9 cellular contexts compared by ENCODE assay signal in the genomic region with DNA sequence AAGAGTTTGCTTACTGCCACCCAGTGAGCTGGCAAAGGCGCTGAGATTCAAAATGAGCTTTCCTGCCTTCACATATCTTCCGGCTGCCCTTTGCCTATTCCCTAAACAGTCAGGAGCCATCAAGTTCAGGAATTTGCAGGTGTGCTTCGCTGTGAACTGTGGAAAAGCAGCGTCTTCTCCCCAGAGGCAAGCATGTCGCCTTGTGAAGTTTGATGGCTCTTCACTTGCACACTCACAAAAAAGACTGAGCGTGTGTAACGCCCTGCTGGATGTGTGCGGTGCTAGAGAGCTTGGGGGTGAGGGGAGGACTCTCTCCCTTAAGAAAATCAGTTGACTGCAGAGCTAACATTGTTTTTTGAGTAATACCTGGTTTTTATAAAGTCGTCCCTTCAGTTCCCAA. TPM values are rescaled to one million over a fixed set of nuclear protein-coding genes. Genes with fewer than 3 reads are reported as not detected.
DNase-seq lines count a peak whose midpoint lies in the region; ATAC-seq and TF ChIP-seq lines count a peak whose summit lies in the region.
"Had no signal": no experiment of that assay in that cellular context is flagged by ENCODE, and none has a peak within 500 bp of the region (broad histone marks: within the 10 kb centered on the region; RNA-seq: fewer than 3 reads in every experiment).

No MANE protein-coding gene starts in this region.

- POLR2A ChIA-PET in activated CD4-positive, alpha-beta memory T cell treated with anti-CD3 and anti-CD28 coated beads for 36 hours (lab: Charles Lee) = interaction anchor here (1.6 kb wide), 1 partner anchor 33 kb away, joined by 4 read pairs; no protein-coding TSS in a partner anchor

- no peak for DNase-seq in activated T-cell treated with anti-CD3 and anti-CD28 coated beads, Interleukin-2, amount 50 U/mL, for 4 hours
- DNase-seq in activated T-cell treated with anti-CD3 and anti-CD28 coated beads for 4 hours = no peak
- DNase-seq in activated CD4-positive, alpha-beta memory T cell treated with anti-CD3 and anti-CD28 coated beads for 36 hours = no peak
- no peak for DNase-seq in kidney epithelial cell (ENCODE audit: low read depth)
- DNase-seq in stimulated activated naive CD8-positive, alpha-beta T cell treated with anti-CD3 and anti-CD28 coated beads, Interleukin-15, amount 100 ng/mL, for 72 hours = no peak
- no peak for DNase-seq in NCI-H128 (lab: John Stamatoyannopoulos, UW; ENCODE audit: unreplicated experiment)
- DNase-seq in NCI-H1092 (lab: John Stamatoyannopoulos, UW) = no peak
- no peak for DNase-seq in CD1c-positive myeloid dendritic cell (ENCODE audit: extremely low spot score)
- DNase-seq: NK-92 treated with Interleukin-12 subunit alpha and Interleukin-12 subunit beta, amount 100 ng/mL, for 24 hours had no signal

- H3K27ac Mint-ChIP-seq in activated CD4-positive, alpha-beta memory T cell treated with anti-CD3 and anti-CD28 coated beads for 36 hours = peak overlapping the region; percentile 77
- no peak overlapping the region for H3K27ac Mint-ChIP-seq in stimulated activated naive CD8-positive, alpha-beta T cell treated with anti-CD3 and anti-CD28 coated beads, Interleukin-15, amount 100 ng/mL, for 72 hours

- H3K4me3 Mint-ChIP-seq in activated T-cell treated with anti-CD3 and anti-CD28 coated beads, Interleukin-2, amount 50 U/mL, for 4 hours = peak overlapping the region; percentile 84
- H3K4me3 Mint-ChIP-seq in activated CD4-positive, alpha-beta memory T cell treated with anti-CD3 and anti-CD28 coated beads for 36 hours = peak overlapping the region; percentile 79
- H3K4me3 Mint-ChIP-seq in stimulated activated naive CD8-positive, alpha-beta T cell treated with anti-CD3 and anti-CD28 coated beads, Interleukin-15, amount 100 ng/mL, for 72 hours = peak overlapping the region; percentile 84 to 94

- no peak for TF ChIP-seq CTCF in kidney epithelial cell (IDR thresholded peaks at IDR 0.05; ENCODE audit: insufficient read depth, low read length, poor library complexity, severe bottlenecking)

- H3K36me3 Mint-ChIP-seq in activated T-cell treated with anti-CD3 and anti-CD28 coated beads, Interleukin-2, amount 50 U/mL, for 4 hours (ENCODE audit: insufficient read depth) = no peaks in the 10 kb centered on the region
- H3K36me3 Mint-ChIP-seq in activated CD4-positive, alpha-beta memory T cell treated with anti-CD3 and anti-CD28 coated beads for 36 hours = no peaks in the 10 kb centered on the region

- peaks cover 2% of the 10 kb centered on the region for H3K27me3 Mint-ChIP-seq in activated T-cell treated with anti-CD3 and anti-CD28 coated beads, Interleukin-2, amount 50 U/mL, for 4 hours (ENCODE audit: low read depth)
- peaks cover 7% of the 10 kb centered on the region for H3K27me3 Mint-ChIP-seq in activated CD4-positive, alpha-beta memory T cell treated with anti-CD3 and anti-CD28 coated beads for 36 hours
- no peaks in the 10 kb centered on the region for H3K27me3 Mint-ChIP-seq in stimulated activated naive CD8-positive, alpha-beta T cell treated with anti-CD3 and anti-CD28 coated beads, Interleukin-15, amount 100 ng/mL, for 72 hours

- no peaks in the 10 kb centered on the region for H3K36me3 ChIP-seq in kidney epithelial cell (ENCODE audit: control insufficient read depth, insufficient read depth, low read length)

- H3K9me3 Mint-ChIP-seq in activated T-cell treated with anti-CD3 and anti-CD28 coated beads, Interleukin-2, amount 50 U/mL, for 4 hours = no peaks in the 10 kb centered on the region
- no peaks in the 10 kb centered on the region for H3K9me3 Mint-ChIP-seq in activated CD4-positive, alpha-beta memory T cell treated with anti-CD3 and anti-CD28 coated beads for 36 hours
- no peaks in the 10 kb centered on the region for H3K9me3 Mint-ChIP-seq in stimulated activated naive CD8-positive, alpha-beta T cell treated with anti-CD3 and anti-CD28 coated beads, Interleukin-15, amount 100 ng/mL, for 72 hours

- ATAC-seq in activated T-cell treated with anti-CD3 and anti-CD28 coated beads, Interleukin-2, amount 50 U/mL, for 4 hours = no peak
- ATAC-seq in stimulated activated naive CD8-positive, alpha-beta T cell treated with anti-CD3 and anti-CD28 coated beads, Interleukin-15, amount 100 ng/mL, for 72 hours = no peak

- CTCF ChIA-PET in activated CD4-positive, alpha-beta memory T cell treated with anti-CD3 and anti-CD28 coated beads for 36 hours (lab: Charles Lee) = interaction anchor here (1.9 to 2.0 kb wide), 2 partner anchors 13 to 14 kb away, joined by 6 to 8 read pairs; no protein-coding TSS in a partner anchor

- H3K27me3 ChIP-seq in kidney epithelial cell (ENCODE audit: control insufficient read depth, insufficient read depth, low read length) = no peaks in the 10 kb centered on the region

- intact Hi-C loops in activated CD4-positive, alpha-beta memory T cell treated with anti-CD3 and anti-CD28 coated beads for 36 hours (cut with micrococcal nuclease) = no loop called here

- H3K4me1 Mint-ChIP-seq in activated T-cell treated with anti-CD3 and anti-CD28 coated beads, Interleukin-2, amount 50 U/mL, for 4 hours (ENCODE audit: low read depth) = peaks cover 35% of the 10 kb centered on the region
- H3K4me1 Mint-ChIP-seq in activated CD4-positive, alpha-beta memory T cell treated with anti-CD3 and anti-CD28 coated beads for 36 hours (ENCODE audit: low read depth) = peaks cover 35% of the 10 kb centered on the region
- H3K4me1 Mint-ChIP-seq in stimulated activated naive CD8-positive, alpha-beta T cell treated with anti-CD3 and anti-CD28 coated beads, Interleukin-15, amount 100 ng/mL, for 72 hours = peaks cover 20% of the 10 kb centered on the region

- peak overlapping the region; percentile 60 for H3K4me3 ChIP-seq in kidney epithelial cell (ENCODE audit: low read depth, low read length)

RNA-seq across cellular contexts. Expression of gene KANK1, which starts 1.2 kb away (rescaled TPM):
- 1 to 10 TPM in 2 of 3 donors, under 1 TPM in 1; 0.87 to 9.3 (median 3.6) TPM for total RNA-seq in activated T-cell treated with anti-CD3 and anti-CD28 coated beads, Interleukin-2, amount 50 U/mL, for 4 hours
- 1 to 10 TPM; 8.3 TPM for total RNA-seq in activated CD4-positive, alpha-beta memory T cell treated with anti-CD3 and anti-CD28 coated beads for 36 hours
- total RNA-seq in kidney epithelial cell = 13.8 and 16.9 TPM in 2 replicates
